In the genomic region with DNA sequence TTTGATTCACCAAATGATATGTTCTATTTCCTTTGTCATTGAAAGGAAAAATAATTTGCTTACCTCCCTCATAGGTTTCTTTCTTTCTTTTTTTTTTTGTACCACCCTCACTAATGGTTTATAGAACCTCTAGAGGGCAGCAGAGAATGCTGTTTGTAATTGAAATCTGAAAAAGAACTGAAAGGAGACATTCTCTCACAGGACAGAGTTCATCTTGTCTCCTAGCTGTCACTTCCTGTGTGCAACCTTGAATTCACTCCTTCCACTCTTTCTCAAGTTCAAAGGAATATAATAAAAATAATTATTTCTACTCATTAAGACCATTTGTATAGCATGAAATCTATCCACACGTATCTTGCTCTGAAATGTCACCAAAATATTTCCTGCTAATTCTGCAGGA, we compare ENCODE assay signal across 8 cellular contexts. TPM values are rescaled to one million over a fixed set of nuclear protein-coding genes. Genes with fewer than 3 reads are reported as not detected.
DNase-seq lines count a peak whose midpoint lies in the region; ATAC-seq, FAIRE-seq and TF ChIP-seq lines count a peak whose summit lies in the region.

No MANE protein-coding gene starts in this region.

- no peaks in the 10 kb centered on the region for H3K9me1 ChIP-seq in endothelial cell of umbilical vein (replicated peaks; ENCODE audit: control insufficient read depth, extremely low read depth, insufficient read depth, low read length)

- H3K4me2 ChIP-seq in endothelial cell of umbilical vein (ENCODE audit: insufficient read depth, low read length): no peak overlapping the region

- H3K79me2 ChIP-seq in endothelial cell of umbilical vein (ENCODE audit: control insufficient read depth, insufficient read depth, low read length): no peaks in the 10 kb centered on the region

- H3K4me1 ChIP-seq in RWPE2 (ENCODE audit: insufficient read depth, poor library complexity, severe bottlenecking) (peaks cover 4% of the 10 kb centered on the region), endothelial cell of umbilical vein (ENCODE audit: control insufficient read depth, extremely low read depth, insufficient read depth, low read length) (peaks cover 9% of the 10 kb centered on the region)

- POLR2A ChIA-PET in AG04450 (lab: Yijun Ruan, JAX): interaction anchor here (1.6 kb wide), 1 partner anchor 144 kb away, joined by 9 read pairs; a partner anchor contains a TSS
- POLR2A ChIA-PET in endothelial cell of umbilical vein (lab: Charles Lee): no interaction called here

- CTCF ChIA-PET in AG04450 (lab: Charles Lee): interaction anchor here (0.6 to 6.1 kb wide), 19 partner anchors 9 to 435 kb away, joined by 3 to 173 read pairs (median 5); a partner anchor contains a TSS
- CTCF ChIA-PET in endothelial cell of umbilical vein (lab: Charles Lee): interaction anchor here (0.7 to 2.2 kb wide), 5 partner anchors 8 to 409 kb away, joined by 3 to 32 read pairs (median 3); a partner anchor contains a TSS

- FAIRE-seq in GM12891 (lab: Jason Lieb, UNC) (no peak), endothelial cell of umbilical vein (lab: Jason Lieb, UNC) (no peak)

- no peak overlapping the region for H3K9ac ChIP-seq in endothelial cell of umbilical vein (replicated peaks; ENCODE audit: extremely low read depth, insufficient read depth, low read length)

- TF ChIP-seq CTCF in AG04450 (IDR thresholded peaks at IDR 0.05; ENCODE audit: low read depth, low read length): peak; percentile 74
- TF ChIP-seq CTCF in RWPE2 (IDR thresholded peaks at IDR 0.05; ENCODE audit: poor library complexity, severe bottlenecking): peak; percentile 78
- peak; percentile 21 to 40 for TF ChIP-seq CTCF in endothelial cell of umbilical vein (IDR thresholded peaks at IDR 0.05; ENCODE audit: extremely low read depth in 1 of 2, insufficient read depth in 1 of 2, low read depth in 1 of 2, low read length in 2 of 2)

- H3K9me3 ChIP-seq in AG04450 (ENCODE audit: control insufficient read depth, insufficient read depth, low read length): no peaks in the 10 kb centered on the region
- no peaks in the 10 kb centered on the region for H3K9me3 ChIP-seq in RWPE2 (ENCODE audit: severe bottlenecking)
- no peaks in the 10 kb centered on the region for H3K9me3 ChIP-seq in endothelial cell of umbilical vein (replicated peaks; ENCODE audit: control insufficient read depth, insufficient read depth, low read length)

- H3K27me3 ChIP-seq in AG04450 (ENCODE audit: control insufficient read depth, insufficient read depth, low read length) (no peaks in the 10 kb centered on the region), RWPE2 (ENCODE audit: insufficient read depth, poor library complexity, severe bottlenecking) (no peaks in the 10 kb centered on the region), endothelial cell of umbilical vein (ENCODE audit: control insufficient read depth in 2 of 2, insufficient read depth in 2 of 2, low read length in 2 of 2) (no peaks in the 10 kb centered on the region)

- TF ChIP-seq POLR2A in GM12891 (IDR thresholded peaks at IDR 0.05; ENCODE audit: low read depth, low read length): no peak
- TF ChIP-seq POLR2A in endothelial cell of umbilical vein (IDR thresholded peaks at IDR 0.05; ENCODE audit: low read depth, low read length): no peak

- peak; percentile 70 for DNase-seq in AG04450 (ENCODE audit: low read depth, low spot score)
- DNase-seq in GM12891 (ENCODE audit: insufficient read length, low spot score): peak; percentile 9
- DNase-seq in M059J (ENCODE audit: low read depth): peak; percentile 83
- DNase-seq in RWPE2 (ENCODE audit: low spot score): no peak
- DNase-seq in endothelial cell of umbilical vein (ENCODE audit: low read depth, low spot score): peak; percentile 58
- peak; percentile 92 for DNase-seq in myocyte (ENCODE audit: low read depth)
- no peak for DNase-seq in stimulated activated naive CD4-positive, alpha-beta T cell treated with Interleukin-2 at 50 U/mL for 16 hours (lab: John Stamatoyannopoulos, UW)

- dilution Hi-C loops in endothelial cell of umbilical vein (cut with MboI; ENCODE audit: extremely low pct_ligation_motif_present, low sequenced_read_pairs): no loop called here

- H3K27ac ChIP-seq in AG04450 (ENCODE audit: low read depth, low read length) (no peak overlapping the region), RWPE2 (ENCODE audit: poor library complexity, severe bottlenecking) (no peak overlapping the region), endothelial cell of umbilical vein (ENCODE audit: insufficient read depth, low read depth, low read length) (no peak overlapping the region)

- H4K20me1 ChIP-seq in endothelial cell of umbilical vein (replicated peaks; ENCODE audit: control insufficient read depth, extremely low read depth, insufficient read depth, low read length): no peaks in the 10 kb centered on the region

- H2AFZ ChIP-seq in endothelial cell of umbilical vein (ENCODE audit: low read depth, low read length): no peak overlapping the region

- ATAC-seq in HG02571 (IDR thresholded peaks at IDR 0.05; ENCODE audit: unreplicated experiment): peak; percentile 96
- ATAC-seq in RWPE2 (ENCODE audit: low read depth): peak; percentile 64; the same call in 1 of the 3 replicates

- no peak overlapping the region for H3K4me3 ChIP-seq in AG04450 (ENCODE audit: low read depth, low read length)
- H3K4me3 ChIP-seq in RWPE2 (ENCODE audit: severe bottlenecking): no peak overlapping the region
- H3K4me3 ChIP-seq in endothelial cell of umbilical vein (replicated peaks in 1 of 3; ENCODE audit: insufficient read depth in 1 of 3, low read depth in 1 of 3, low read length in 3 of 3): no peak overlapping the region

- no peaks in the 10 kb centered on the region for H3K36me3 ChIP-seq in RWPE2 (ENCODE audit: low read depth)
- H3K36me3 ChIP-seq in endothelial cell of umbilical vein (ENCODE audit: control insufficient read depth in 2 of 2, extremely low read depth in 1 of 2, insufficient read depth in 2 of 2, low read length in 2 of 2): no peaks in the 10 kb centered on the region

- intact Hi-C loops in endothelial cell of umbilical vein (cut with micrococcal nuclease): loop anchor here (1.0 to 5.0 kb wide), 2 partner anchors 143 to 1317 kb away; a partner anchor contains a TSS

- BruUV-seq in endothelial cell of umbilical vein (replicated peaks; lab: Mats Ljungman, UMichigan): no TSS peak

TF ChIP-seq in GM12891, 5 proteins besides CTCF, POLR2A, EP300 and RAD21:
- TF ChIP-seq TAF1 (IDR thresholded peaks at IDR 0.05; ENCODE audit: low read depth, low read length) (no peak), POLR2AphosphoS5 (IDR thresholded peaks at IDR 0.05; ENCODE audit: low read depth, low read length) (no peak), PAX5 (IDR thresholded peaks at IDR 0.05; ENCODE audit: insufficient read depth, low read length, severe bottlenecking) (no peak), POU2F2 (IDR thresholded peaks at IDR 0.05; ENCODE audit: low read depth, low read length) (no peak), SPI1 (IDR thresholded peaks at IDR 0.05; ENCODE audit: low read depth, low read length) (no peak)

TF ChIP-seq in endothelial cell of umbilical vein, 7 proteins besides CTCF, POLR2A, EP300 and RAD21:
- TF ChIP-seq, protein P1, sequence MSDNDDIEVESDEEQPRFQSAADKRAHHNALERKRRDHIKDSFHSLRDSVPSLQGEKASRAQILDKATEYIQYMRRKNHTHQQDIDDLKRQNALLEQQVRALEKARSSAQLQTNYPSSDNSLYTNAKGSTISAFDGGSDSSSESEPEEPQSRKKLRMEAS (IDR thresholded peaks at IDR 0.05; ENCODE audit: insufficient read depth, insufficient read length): no peak
- TF ChIP-seq EZH2 (IDR thresholded peaks at IDR 0.05; ENCODE audit: borderline replicate concordance, low read depth, low read length, severe bottlenecking) (no peak), POLR2AphosphoS5 (IDR thresholded peaks at IDR 0.05; ENCODE audit: insufficient read depth, low read depth, low read length) (no peak), FOS (IDR thresholded peaks at IDR 0.05; ENCODE audit: borderline replicate concordance, insufficient read depth, low read length) (no peak), JUN (IDR thresholded peaks at IDR 0.05; ENCODE audit: borderline replicate concordance, insufficient read depth, insufficient read length, low read depth) (no peak), GATA2 (IDR thresholded peaks at IDR 0.05; ENCODE audit: insufficient read depth, insufficient read length, low read depth, low read length) (no peak), MYC (IDR thresholded peaks at IDR 0.05; ENCODE audit: low read depth, low read length) (no peak)

RNA-seq across cellular contexts. Expression of a gene that starts 51.0 kb away (rescaled TPM):
- polyA plus RNA-seq in AG04450 (2011; rRNA removed) (18.7 and 25.0 TPM in 2 replicates), endothelial cell of umbilical vein (1.7 and 1.9 TPM in 2 replicates)
- 14.4 and 18.6 TPM in 2 replicates for polyA minus RNA-seq in AG04450 (2011; rRNA and poly(A)+ RNA removed)
- 0.46 TPM for polyA plus RNA-seq in GM12891 (2012; ENCODE audit: low read depth, missing spikeins)
- 1.2 and 3.2 TPM in 2 replicates for total RNA-seq in M059J (2014; rRNA removed; shearing (Covaris generic))
- total RNA-seq in endothelial cell of umbilical vein (4.7 and 7.0 TPM in 2 replicates), myocyte (8.3 and 9.6 TPM in 2 replicates)
- polyA plus RNA-seq in endothelial cell of umbilical vein (2011; cell fraction: cytosol; rRNA removed): 1.8 and 2.2 TPM in 2 replicates
- 2.0 and 2.1 TPM in 2 replicates for polyA plus RNA-seq in endothelial cell of umbilical vein (2011; cell fraction: nucleus; rRNA removed)
- polyA plus RNA-seq in endothelial cell of umbilical vein (2012): 0.10 and 0.33 TPM in 2 replicates
- polyA minus RNA-seq in endothelial cell of umbilical vein: 5.3 and 5.5 TPM in 2 replicates
- polyA minus RNA-seq in endothelial cell of umbilical vein (2011; cell fraction: cytosol; rRNA and poly(A)+ RNA removed): not detected
- polyA minus RNA-seq in endothelial cell of umbilical vein (2011; cell fraction: nucleus; rRNA and poly(A)+ RNA removed): 1.5 and 2.8 TPM in 2 replicates
- 2.5 TPM for polyA plus RNA-seq in myocyte (2012)

RNA-seq across cellular contexts. Expression of a gene that starts 56.2 kb away (rescaled TPM):
- polyA plus RNA-seq in AG04450 (2011; rRNA removed): not detected in 2 replicates
- not detected in 2 replicates for polyA minus RNA-seq in AG04450 (2011; rRNA and poly(A)+ RNA removed)
- polyA plus RNA-seq in GM12891 (2012; ENCODE audit: low read depth, missing spikeins): not detected
- not detected in 2 replicates for total RNA-seq in M059J (2014; rRNA removed; shearing (Covaris generic))
- total RNA-seq in endothelial cell of umbilical vein: not detected in 2 replicates
- not detected in 2 replicates for polyA plus RNA-seq in endothelial cell of umbilical vein
- polyA plus RNA-seq in endothelial cell of umbilical vein (2011; cell fraction: cytosol; rRNA removed): not detected in 2 replicates
- polyA plus RNA-seq in endothelial cell of umbilical vein (2011; cell fraction: nucleus; rRNA removed): not detected in 2 replicates
- not detected in 2 replicates for polyA plus RNA-seq in endothelial cell of umbilical vein (2012)
- polyA minus RNA-seq in endothelial cell of umbilical vein: not detected in 2 replicates
- not detected for polyA minus RNA-seq in endothelial cell of umbilical vein (2011; cell fraction: cytosol; rRNA and poly(A)+ RNA removed)
- not detected in 2 replicates for polyA minus RNA-seq in endothelial cell of umbilical vein (2011; cell fraction: nucleus; rRNA and poly(A)+ RNA removed)
- not detected in 2 replicates for total RNA-seq in myocyte
- not detected for polyA plus RNA-seq in myocyte (2012)

Comparison
In these comparisons a context has a peak if more than half of its experiments do, and no peak if none do; other contexts are left out.
1. DNase-seq: peak in AG04450 (single experiment), GM12891 (single experiment), M059J (single experiment), endothelial cell of umbilical vein (single experiment) and myocyte (single experiment); none in RWPE2 (single experiment) and stimulated activated naive CD4-positive, alpha-beta T cell treated with Interleukin-2 at 50 U/mL for 16 hours (single experiment).
2. Peak in every context shown above with its lines, with median percentiles within 50 percentile points of each other: CTCF ChIP-seq.